9 cellular contexts compared by ENCODE assay signal in the genomic region with DNA sequence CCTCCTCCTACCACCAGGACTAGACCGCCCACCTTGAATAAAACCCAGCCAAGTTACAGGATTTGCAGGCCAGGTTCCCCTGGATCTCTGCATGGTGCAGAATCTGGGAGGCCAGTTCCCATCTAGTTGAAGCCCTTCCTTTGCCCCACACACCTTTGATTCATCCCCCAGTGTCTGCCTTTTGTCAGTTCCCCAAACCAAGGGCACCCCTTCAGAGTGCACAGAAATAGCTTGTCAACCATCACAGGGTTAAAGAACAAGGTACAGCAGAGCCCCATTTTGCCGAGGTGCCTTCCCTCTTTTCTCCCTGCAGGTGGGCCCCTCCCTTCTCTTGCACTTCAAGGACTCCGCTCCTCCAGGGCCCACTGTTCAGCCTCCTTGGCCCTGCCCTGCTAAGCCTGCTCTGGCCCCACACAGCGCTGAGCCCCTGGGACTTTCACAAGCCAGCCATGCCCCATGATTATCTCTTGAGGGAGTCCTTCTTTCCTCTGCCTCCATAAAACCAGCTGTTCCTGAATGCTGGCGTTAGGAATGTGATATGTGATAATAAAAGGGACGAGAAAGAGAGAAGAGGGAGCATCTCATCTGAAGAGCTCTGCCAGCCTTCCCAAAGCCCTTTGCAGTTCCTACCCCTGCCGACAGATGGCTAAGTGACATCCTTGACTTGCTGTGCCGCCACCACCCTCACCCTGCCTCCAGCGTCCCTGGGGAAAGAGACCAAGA.
A peak's percentile ranks its signal among the peaks of the same experiment; 100 is the strongest.
DNase-seq lines count a peak whose midpoint lies in the region; ATAC-seq, FAIRE-seq and TF ChIP-seq lines count a peak whose summit lies in the region.
"Had no signal": no experiment of that assay in that cellular context is flagged by ENCODE, and none has a peak within 500 bp of the region (broad histone marks: within the 10 kb centered on the region; RNA-seq: fewer than 3 reads in every experiment).

No MANE protein-coding gene starts in this region.

- peak; percentile 31 for DNase-seq in LoVo (ENCODE audit: low spot score)
- peak; percentile 49 for DNase-seq in activated naive CD4-positive, alpha-beta T cell treated with Interleukin-2 at 50 U/mL for 16 hours
- no peak for DNase-seq in kidney
- no peak for DNase-seq in type B pancreatic cell (ENCODE audit: extremely low spot score, unreplicated experiment)
- DNase-seq in NOMO-1 treated with dmso at 0.1 percent for 144 hours (lab: John Stamatoyannopoulos, UW; ENCODE audit: unreplicated experiment), result no peak
- no peak for DNase-seq in activated T-helper 1 cell treated with anti-CD3 and anti-CD28 coated beads, Interleukin-12 subunit alpha, Interleukin-12 subunit beta, Interleukin-2, Interleukin-4 antibody, amounts not matched to agents 30 ng/mL and 10 ng/mL and 1 ng/mL, durations not matched to agents 14 hours and 24 hours and 36 hours (ENCODE audit: low spot score)

- peaks cover 64% of the 10 kb centered on the region for H3K4me1 Mint-ChIP-seq in type B pancreatic cell (ENCODE audit: unreplicated experiment)
- no peaks in the 10 kb centered on the region for H3K4me1 Mint-ChIP-seq in activated T-helper 1 cell treated with anti-CD3 and anti-CD28 coated beads, Interleukin-12 subunit alpha, Interleukin-12 subunit beta, Interleukin-2, Interleukin-4 antibody, amounts not matched to agents 30 ng/mL and 10 ng/mL and 1 ng/mL, durations not matched to agents 14 hours and 24 hours and 36 hours (ENCODE audit: low read depth)

- H3K4me1 ChIP-seq in kidney (ENCODE audit: control insufficient read depth in 1 of 2, insufficient read depth in 1 of 2, low read depth in 1 of 2, low read length in 2 of 2), result peaks cover 0 to 2% of the 10 kb centered on the region in 2 donors

- TF ChIP-seq CTCF in GM12875 (IDR thresholded peaks at IDR 0.05; ENCODE audit: borderline replicate concordance, insufficient read depth, low read depth, low read length), result peak; percentile 78
- peak; percentile 37 for TF ChIP-seq CTCF in kidney (IDR thresholded peaks at IDR 0.05; ENCODE audit: borderline replicate concordance, extremely low read depth, insufficient read depth)
- peak; percentile 68 for TF ChIP-seq CTCF in type B pancreatic cell (conservative IDR thresholded peaks at IDR 0.05)

- no peak for ATAC-seq in HG03460 (IDR thresholded peaks at IDR 0.05; ENCODE audit: unreplicated experiment)

- peak overlapping the region; percentile 45 for H3K27ac Mint-ChIP-seq in type B pancreatic cell
- H3K27ac Mint-ChIP-seq in activated T-helper 1 cell treated with anti-CD3 and anti-CD28 coated beads, Interleukin-12 subunit alpha, Interleukin-12 subunit beta, Interleukin-2, Interleukin-4 antibody, amounts not matched to agents 30 ng/mL and 10 ng/mL and 1 ng/mL, durations not matched to agents 14 hours and 24 hours and 36 hours, result no peak overlapping the region

- H3K4me3 ChIP-seq in GM12875 (ENCODE audit: low read depth, low read length) (no peak overlapping the region), kidney (ENCODE audit: low read length in 2 of 2) (no peak overlapping the region)
- H3K4me3 ChIP-seq: SK-N-MC had no signal

- H3K4me3 Mint-ChIP-seq in type B pancreatic cell, result peak overlapping the region; percentile 8
- no peak overlapping the region for H3K4me3 Mint-ChIP-seq in activated T-helper 1 cell treated with anti-CD3 and anti-CD28 coated beads, Interleukin-12 subunit alpha, Interleukin-12 subunit beta, Interleukin-2, Interleukin-4 antibody, amounts not matched to agents 30 ng/mL and 10 ng/mL and 1 ng/mL, durations not matched to agents 14 hours and 24 hours and 36 hours

- H3K9me3 ChIP-seq in kidney (ENCODE audit: control insufficient read depth in 1 of 2, low read length in 2 of 2), result no peaks in the 10 kb centered on the region

- peaks cover 35% of the 10 kb centered on the region for H3K27me3 Mint-ChIP-seq in type B pancreatic cell
- peaks cover 2% of the 10 kb centered on the region for H3K27me3 Mint-ChIP-seq in activated T-helper 1 cell treated with anti-CD3 and anti-CD28 coated beads, Interleukin-12 subunit alpha, Interleukin-12 subunit beta, Interleukin-2, Interleukin-4 antibody, amounts not matched to agents 30 ng/mL and 10 ng/mL and 1 ng/mL, durations not matched to agents 14 hours and 24 hours and 36 hours (ENCODE audit: insufficient read depth)

- no peak for FAIRE-seq in kidney (lab: Jason Lieb, UNC)

- H3K36me3 Mint-ChIP-seq in type B pancreatic cell, result no peaks in the 10 kb centered on the region
- no peaks in the 10 kb centered on the region for H3K36me3 Mint-ChIP-seq in activated T-helper 1 cell treated with anti-CD3 and anti-CD28 coated beads, Interleukin-12 subunit alpha, Interleukin-12 subunit beta, Interleukin-2, Interleukin-4 antibody, amounts not matched to agents 30 ng/mL and 10 ng/mL and 1 ng/mL, durations not matched to agents 14 hours and 24 hours and 36 hours (ENCODE audit: low read depth)

- H3K36me3 ChIP-seq in kidney (ENCODE audit: control insufficient read depth in 1 of 2, insufficient read depth in 2 of 2, low read length in 2 of 2), result no peaks in the 10 kb centered on the region

- no peaks in the 10 kb centered on the region for H3K9me3 Mint-ChIP-seq in type B pancreatic cell
- H3K9me3 Mint-ChIP-seq in activated T-helper 1 cell treated with anti-CD3 and anti-CD28 coated beads, Interleukin-12 subunit alpha, Interleukin-12 subunit beta, Interleukin-2, Interleukin-4 antibody, amounts not matched to agents 30 ng/mL and 10 ng/mL and 1 ng/mL, durations not matched to agents 14 hours and 24 hours and 36 hours, result no peaks in the 10 kb centered on the region

- no peak overlapping the region for H3K9ac ChIP-seq in kidney (ENCODE audit: low read length in 2 of 2)

- H3K27ac ChIP-seq in kidney (ENCODE audit: low read depth in 2 of 2, low read length in 2 of 2), result no peak overlapping the region
- H3K27ac ChIP-seq: SK-N-MC had no signal

- intact Hi-C loops in kidney (cut with DNase I), result no loop called here
- intact Hi-C loops in activated T-helper 1 cell treated with anti-CD3 and anti-CD28 coated beads, Interleukin-12 subunit alpha, Interleukin-12 subunit beta, Interleukin-2, Interleukin-4 antibody, amounts not matched to agents 30 ng/mL and 10 ng/mL and 1 ng/mL, durations not matched to agents 14 hours and 24 hours and 36 hours (cut with micrococcal nuclease), result no loop called here

Comparison
In these comparisons a context has a peak if more than half of its experiments do, and no peak if none do; other contexts are left out.
1. DNase-seq: peak in LoVo (single experiment) and activated naive CD4-positive, alpha-beta T cell treated with Interleukin-2 at 50 U/mL for 16 hours (single experiment); none in kidney (single experiment), type B pancreatic cell (single experiment), NOMO-1 treated with dmso at 0.1 percent for 144 hours (single experiment) and activated T-helper 1 cell treated with anti-CD3 and anti-CD28 coated beads, Interleukin-12 subunit alpha, Interleukin-12 subunit beta, Interleukin-2, Interleukin-4 antibody, amounts not matched to agents 30 ng/mL and 10 ng/mL and 1 ng/mL, durations not matched to agents 14 hours and 24 hours and 36 hours (single experiment).
2. Peak in every context shown above with its lines, with median percentiles within 50 percentile points of each other: CTCF ChIP-seq.